In genomic region chr12:75528692-75529091, GRCh38 we compare ENCODE assay signal across 16 cellular contexts. TPM values are rescaled to one million over a fixed set of nuclear protein-coding genes. Genes with fewer than 3 reads are reported as not detected.
DNase-seq lines count a peak whose midpoint lies in the region; ATAC-seq and TF ChIP-seq lines count a peak whose summit lies in the region.
"Had no signal": no experiment of that assay in that cellular context is flagged by ENCODE, and none has a peak within 500 bp of the region (broad histone marks: within the 10 kb centered on the region; RNA-seq: fewer than 3 reads in every experiment).

No MANE protein-coding gene starts in this region.

- H3K27ac ChIP-seq in BLaER1 (no peak overlapping the region), HCT116 (ENCODE audit: low read depth, low read length) (peak overlapping the region; percentile 72), mesenchymal stem cell (ENCODE audit: low read length, poor library complexity, severe bottlenecking) (no peak overlapping the region), lower lobe of right lung (no peak overlapping the region)
- H3K27ac ChIP-seq: SJCRH30 had no signal

- TF ChIP-seq POLR2A in HCT116 (IDR thresholded peaks at IDR 0.05; ENCODE audit: borderline replicate concordance, extremely low read depth, insufficient read depth, insufficient read length) = no peak

- 92% methylated on average over 2 of the region's 2 CpGs for WGBS in mesenchymal stem cell

- POLR2A ChIA-PET in HCT116 (lab: Charles Lee) = interaction anchor here (0.8 to 2.2 kb wide), 5 partner anchors 9 to 132 kb away, joined by 3 to 7 read pairs (median 4); partner anchors contain the start of gene KRR1

- H4K91ac ChIP-seq in mesenchymal stem cell (ENCODE audit: low read length) = no peak overlapping the region

- H3K4ac ChIP-seq in mesenchymal stem cell (ENCODE audit: low read depth in 1 of 2, low read length in 2 of 2) = no peak overlapping the region

- no peaks in the 10 kb centered on the region for H3K79me1 ChIP-seq in mesenchymal stem cell (replicated peaks; ENCODE audit: low read length, poor library complexity, severe bottlenecking)

- TF ChIP-seq CTCF in HCT116 (IDR thresholded peaks at IDR 0.05 in 2 of 3, conservative IDR thresholded peaks at IDR 0.05 in 1 of 3; ENCODE audit: borderline replicate concordance in 1 of 3, insufficient read depth in 1 of 3, low read depth in 2 of 3, low read length in 2 of 3) (no peak), lower lobe of right lung (IDR thresholded peaks at IDR 0.05) (no peak)

- CTCF ChIA-PET in HCT116 (lab: Charles Lee) = interaction anchor here (1.1 to 1.3 kb wide), 3 partner anchors 43 to 927 kb away, joined by 3 to 5 read pairs (median 3); no protein-coding TSS in a partner anchor
- CTCF ChIA-PET in activated CD8-positive, alpha-beta memory T cell treated with anti-CD3 and anti-CD28 coated beads, Interleukin-2, amount 10 ng/mL, durations not matched to agents 7 days and 5 days (lab: Charles Lee) = interaction anchor here (0.8 to 4.3 kb wide), 9 partner anchors 17 to 820 kb away, joined by 3 to 42 read pairs (median 3); partner anchors contain the start of genes BBS10 and PHLDA1

- no peak overlapping the region for H3K9ac ChIP-seq in BLaER1
- peak overlapping the region; percentile 4; the same call in 1 of the 2 replicates for H3K9ac ChIP-seq in HCT116 (ENCODE audit: low read length)
- H3K9ac ChIP-seq in mesenchymal stem cell (ENCODE audit: low read length) = peak overlapping the region; percentile 29

- intact Hi-C loops in HCT116 (cut with micrococcal nuclease) (loop anchor here (5.0 kb wide), 4 partner anchors 94 to 1264 kb away; partner anchors contain the start of gene BBS10), lower lobe of right lung (cut with DNase I) (loop anchor here (10.0 kb wide), 1 partner anchor 506 kb away; the partner anchor contains the start of gene PHLDA1)

- H3K4me3 ChIP-seq in BLaER1 (no peak overlapping the region), HCT116 (replicated peaks in 1 of 2; ENCODE audit: low read depth in 1 of 2, low read length in 2 of 2) (no peak overlapping the region), mesenchymal stem cell (ENCODE audit: insufficient read depth in 1 of 2, low read depth in 1 of 2, low read length in 2 of 2) (no peak overlapping the region), lower lobe of right lung (no peak overlapping the region)
- H3K4me3 ChIP-seq: SJCRH30 had no signal

- H2BK120ac ChIP-seq in mesenchymal stem cell (ENCODE audit: low read depth, low read length) = no peak overlapping the region

- H3K9me3 ChIP-seq in BLaER1 (no peaks in the 10 kb centered on the region), HCT116 (ENCODE audit: control insufficient read depth in 1 of 2, insufficient read depth in 1 of 2, low read depth in 1 of 2, low read length in 2 of 2) (no peaks in the 10 kb centered on the region), mesenchymal stem cell (ENCODE audit: control insufficient read depth, low read length) (no peaks in the 10 kb centered on the region), lower lobe of right lung (no peaks in the 10 kb centered on the region)
- H3K9me3 ChIP-seq: SJCRH30 had no signal

- H3K36me3 Mint-ChIP-seq in activated CD8-positive, alpha-beta memory T cell treated with anti-CD3 and anti-CD28 coated beads, Interleukin-2, amount 10 ng/mL, durations not matched to agents 7 days and 5 days = no peaks in the 10 kb centered on the region
- H3K36me3 Mint-ChIP-seq: CD14-positive monocyte had no signal

- peak overlapping the region; percentile 36 for H3K4me2 ChIP-seq in BLaER1
- peak overlapping the region; percentile 26 for H3K4me2 ChIP-seq in HCT116 (ENCODE audit: low read length)
- H3K4me2 ChIP-seq in mesenchymal stem cell (ENCODE audit: low read length, poor library complexity, severe bottlenecking) = no peak overlapping the region

- DNase-seq in HCT116 (ENCODE audit: low read depth, low spot score) (no peak), astrocyte of the hippocampus (ENCODE audit: low read depth, low spot score) (peak; percentile 3), mesenchymal stem cell (no peak), activated T-cell treated with anti-CD3 and anti-CD28 coated beads for 4 hours (no peak), 8988T (no peak), lower lobe of right lung (no peak)
- DNase-seq in activated CD8-positive, alpha-beta memory T cell treated with anti-CD3 and anti-CD28 coated beads, Interleukin-2, amount 10 ng/mL, durations not matched to agents 7 days and 5 days = no peak
- DNase-seq: DND-41, HCEC 1CT, NCI-H1105, NCI-H2227 treated with DMSO at 0.1 percent for 48 hours, NCI-H510A treated with DMSO at 0.1 percent for 48 hours, NCI-H82, SJCRH30 had no signal

- TF ChIP-seq RAD21 in HCT116 (IDR thresholded peaks at IDR 0.05; ENCODE audit: low read depth) = no peak

- H3K4me1 Mint-ChIP-seq in activated CD8-positive, alpha-beta memory T cell treated with anti-CD3 and anti-CD28 coated beads, Interleukin-2, amount 10 ng/mL, durations not matched to agents 7 days and 5 days = peaks cover 10% of the 10 kb centered on the region

- H3K79me2 ChIP-seq in HCT116 (ENCODE audit: insufficient read depth, low read length) = no peaks in the 10 kb centered on the region

- no peak overlapping the region for H2BK12ac ChIP-seq in mesenchymal stem cell (ENCODE audit: low read length in 2 of 2)

- no peak overlapping the region for H3K27ac Mint-ChIP-seq in activated CD8-positive, alpha-beta memory T cell treated with anti-CD3 and anti-CD28 coated beads, Interleukin-2, amount 10 ng/mL, durations not matched to agents 7 days and 5 days
- H3K27ac Mint-ChIP-seq: CD14-positive monocyte had no signal

- H2AK5ac ChIP-seq in mesenchymal stem cell (ENCODE audit: low read length, severe bottlenecking) = no peak overlapping the region

- RAD21 ChIA-PET in HCT116 (lab: Charles Lee; ENCODE audit: low non-redundant PET in 1 of 2, low total read pairs in 2 of 2, uncharacterized antibody in 2 of 2, unreplicated experiment in 2 of 2) = interaction anchor here in 1 of 2 experiments (0.8 to 1.0 kb wide), 2 partner anchors 31 to 95 kb away, joined by 3 read pairs; no protein-coding TSS in a partner anchor

- peaks cover 16% of the 10 kb centered on the region for H3K27me3 Mint-ChIP-seq in activated CD8-positive, alpha-beta memory T cell treated with anti-CD3 and anti-CD28 coated beads, Interleukin-2, amount 10 ng/mL, durations not matched to agents 7 days and 5 days

- no peak overlapping the region for H2BK5ac ChIP-seq in mesenchymal stem cell (ENCODE audit: low read depth, low read length, poor library complexity, severe bottlenecking)

- ATAC-seq in HCT116 (peak; percentile 23), lower lobe of right lung (no peak)
- no peak for ATAC-seq in activated CD8-positive, alpha-beta memory T cell treated with anti-CD3 and anti-CD28 coated beads, Interleukin-2, amount 10 ng/mL, durations not matched to agents 7 days and 5 days

- H3K4me3 Mint-ChIP-seq in activated CD8-positive, alpha-beta memory T cell treated with anti-CD3 and anti-CD28 coated beads, Interleukin-2, amount 10 ng/mL, durations not matched to agents 7 days and 5 days = no peak overlapping the region
- H3K4me3 Mint-ChIP-seq: CD14-positive monocyte had no signal

- H4K8ac ChIP-seq in mesenchymal stem cell (ENCODE audit: low read length) = no peak overlapping the region

- H3K9me2 ChIP-seq in HCT116 (ENCODE audit: insufficient read depth) = no peaks in the 10 kb centered on the region

- H3K36me3 ChIP-seq in BLaER1 (no peaks in the 10 kb centered on the region), HCT116 (ENCODE audit: control insufficient read depth in 1 of 2, insufficient read depth in 2 of 2, low read length in 2 of 2) (no peaks in the 10 kb centered on the region), mesenchymal stem cell (ENCODE audit: control insufficient read depth in 1 of 2, insufficient read depth in 2 of 2, low read depth in 1 of 2, low read length in 2 of 2) (no peaks in the 10 kb centered on the region), lower lobe of right lung (no peaks in the 10 kb centered on the region)
- H3K36me3 ChIP-seq: SJCRH30 had no signal

- no peak overlapping the region for H3K18ac ChIP-seq in mesenchymal stem cell (ENCODE audit: low read depth in 1 of 2, low read length in 2 of 2)

- H3K4me1 ChIP-seq in BLaER1 = peaks cover 35% of the 10 kb centered on the region
- H3K4me1 ChIP-seq in HCT116 (ENCODE audit: control insufficient read depth in 1 of 2, insufficient read depth in 2 of 2, low read length in 2 of 2) = peaks cover 17 to 35% of the 10 kb centered on the region in 2 experiments
- peaks cover 5% of the 10 kb centered on the region for H3K4me1 ChIP-seq in mesenchymal stem cell (ENCODE audit: control insufficient read depth, insufficient read depth, low read depth, low read length)
- no peaks in the 10 kb centered on the region for H3K4me1 ChIP-seq in lower lobe of right lung

- no peak overlapping the region for H3K14ac ChIP-seq in mesenchymal stem cell (ENCODE audit: low read length in 2 of 2)

- no peaks in the 10 kb centered on the region for H3K9me3 Mint-ChIP-seq in activated CD8-positive, alpha-beta memory T cell treated with anti-CD3 and anti-CD28 coated beads, Interleukin-2, amount 10 ng/mL, durations not matched to agents 7 days and 5 days (ENCODE audit: low read depth)
- H3K9me3 Mint-ChIP-seq: CD14-positive monocyte had no signal

- BruUV-seq in HCT116 (replicated peaks; lab: Mats Ljungman, UMichigan) = TSS peak; percentile 77

- H2AFZ ChIP-seq in HCT116 (ENCODE audit: low read depth, low read length, poor library complexity, severe bottlenecking) (peak overlapping the region; percentile 48), mesenchymal stem cell (ENCODE audit: low read depth, low read length) (no peak overlapping the region)

- H3K27me3 ChIP-seq in BLaER1 (no peaks in the 10 kb centered on the region), HCT116 (ENCODE audit: insufficient read depth, low read length) (no peaks in the 10 kb centered on the region), mesenchymal stem cell (ENCODE audit: control insufficient read depth in 1 of 2, insufficient read depth in 1 of 2, low read length in 2 of 2) (no peaks in the 10 kb centered on the region), lower lobe of right lung (ENCODE audit: low read depth) (no peaks in the 10 kb centered on the region)
- H3K27me3 ChIP-seq: SJCRH30 had no signal

- H2BK15ac ChIP-seq in mesenchymal stem cell (ENCODE audit: low read depth, poor library complexity, severe bottlenecking) = no peak overlapping the region

- H3K23ac ChIP-seq in mesenchymal stem cell (ENCODE audit: low read length in 2 of 2) = no peak overlapping the region

- H4K20me1 ChIP-seq in BLaER1 (no peaks in the 10 kb centered on the region), HCT116 (ENCODE audit: insufficient read depth) (no peaks in the 10 kb centered on the region)

RNA-seq across cellular contexts. Expression of gene KRR1, which starts 17.3 kb away (rescaled TPM):
- total RNA-seq in HCT116 (2021; ENCODE audit: unreplicated experiment) (192 TPM), lower lobe of right lung (39.8 TPM)
- polyA plus RNA-seq in HCT116 (2012) = 64.7 and 79.9 TPM in 2 replicates
- polyA plus RNA-seq in mesenchymal stem cell (2013, experiment 1 of 2) = 57.8 TPM
- 61.2 TPM for polyA plus RNA-seq in mesenchymal stem cell (2013, experiment 2 of 2)
- total RNA-seq in activated CD8-positive, alpha-beta memory T cell treated with anti-CD3 and anti-CD28 coated beads, Interleukin-2, amount 10 ng/mL, durations not matched to agents 7 days and 5 days = 10 to 100 TPM; 68.5 to 97.7 TPM

RNA-seq across cellular contexts. Expression of gene GLIPR1, which starts 48.1 kb away (rescaled TPM):
- total RNA-seq in HCT116 (2021; ENCODE audit: unreplicated experiment) = 0.39 TPM
- polyA plus RNA-seq in HCT116 (2012) = 0.88 and 0.92 TPM in 2 replicates
- 29.1 TPM for polyA plus RNA-seq in mesenchymal stem cell (2013, experiment 1 of 2)
- 31.3 TPM for polyA plus RNA-seq in mesenchymal stem cell (2013, experiment 2 of 2)
- 10 to 100 TPM; 55.3 to 74.8 TPM for total RNA-seq in activated CD8-positive, alpha-beta memory T cell treated with anti-CD3 and anti-CD28 coated beads, Interleukin-2, amount 10 ng/mL, durations not matched to agents 7 days and 5 days
- 52.0 TPM for total RNA-seq in lower lobe of right lung

Comparison
In these comparisons a context has a peak if more than half of its experiments do, and no peak if none do; other contexts are left out.
1. RNA of gene GLIPR1, which starts 48.1 kb away (total RNA-seq): 55.3 to 74.8 TPM in activated CD8-positive, alpha-beta memory T cell treated with anti-CD3 and anti-CD28 coated beads, Interleukin-2, amount 10 ng/mL, durations not matched to agents 7 days and 5 days and 52.0 TPM in lower lobe of right lung (single experiment); 0.39 TPM in HCT116 (single experiment); every median in the first group is over 10 times any median in the second.